8 cellular contexts compared by ENCODE assay signal in the genomic region with DNA sequence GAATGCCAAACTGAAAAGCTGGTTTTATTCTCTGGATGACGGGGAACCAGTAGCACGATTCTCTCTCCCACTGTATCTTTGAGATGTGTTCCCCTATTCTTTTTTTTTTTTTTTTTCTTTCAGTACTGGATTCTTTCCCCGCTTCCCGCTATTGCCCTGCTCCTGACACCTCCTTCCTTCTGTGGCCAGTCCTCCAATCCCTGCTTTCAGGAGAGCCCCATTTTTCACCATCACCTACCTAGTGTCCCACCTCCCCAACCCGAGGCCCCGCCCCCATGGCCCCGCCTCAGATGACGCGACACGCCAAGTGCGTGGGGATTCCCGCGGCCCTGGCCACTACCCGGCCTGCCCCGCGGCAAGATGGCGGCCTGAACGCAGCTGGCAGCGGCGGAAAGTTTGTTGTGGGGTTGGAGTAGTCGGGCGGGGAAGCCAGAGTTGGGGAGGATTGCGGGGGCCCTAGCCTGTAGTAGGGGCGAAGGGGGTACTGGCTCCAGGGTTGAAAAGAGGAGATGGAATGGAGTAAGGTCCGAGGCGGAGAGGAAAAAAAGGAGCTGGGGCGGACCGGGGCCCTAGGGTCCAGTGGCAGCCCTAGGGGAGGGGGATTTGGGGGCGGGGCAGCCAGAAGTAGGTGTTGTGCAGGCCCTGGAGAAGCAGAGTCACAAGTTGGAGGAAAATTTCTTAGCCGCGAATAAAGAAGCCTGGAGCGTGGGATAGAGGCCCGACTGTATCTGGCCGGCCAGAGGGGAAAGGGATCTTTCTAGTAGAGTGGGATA. TPM values are rescaled to one million over a fixed set of nuclear protein-coding genes. Genes with fewer than 3 reads are reported as not detected.
A peak's percentile ranks its signal among the peaks of the same experiment; 100 is the strongest.
DNase-seq lines count a peak whose midpoint lies in the region; TF ChIP-seq lines count a peak whose summit lies in the region.

A gene with protein sequence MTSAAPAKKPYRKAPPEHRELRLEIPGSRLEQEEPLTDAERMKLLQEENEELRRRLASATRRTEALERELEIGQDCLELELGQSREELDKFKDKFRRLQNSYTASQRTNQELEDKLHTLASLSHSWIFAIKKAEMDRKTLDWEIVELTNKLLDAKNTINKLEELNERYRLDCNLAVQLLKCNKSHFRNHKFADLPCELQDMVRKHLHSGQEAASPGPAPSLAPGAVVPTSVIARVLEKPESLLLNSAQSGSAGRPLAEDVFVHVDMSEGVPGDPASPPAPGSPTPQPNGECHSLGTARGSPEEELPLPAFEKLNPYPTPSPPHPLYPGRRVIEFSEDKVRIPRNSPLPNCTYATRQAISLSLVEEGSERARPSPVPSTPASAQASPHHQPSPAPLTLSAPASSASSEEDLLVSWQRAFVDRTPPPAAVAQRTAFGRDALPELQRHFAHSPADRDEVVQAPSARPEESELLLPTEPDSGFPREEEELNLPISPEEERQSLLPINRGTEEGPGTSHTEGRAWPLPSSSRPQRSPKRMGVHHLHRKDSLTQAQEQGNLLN (plus strand): TSS at position 336 of the 773 bp plus-strand sequence. CDS start 21,432 bp downstream, outside the sequence.

- peaks cover 0 to 23% (median 3%) of the 10 kb centered on the region in 3 donors for H3K36me3 Mint-ChIP-seq in CD8-positive, alpha-beta memory T cell

- TF ChIP-seq CTCF in GM20000 (IDR thresholded peaks at IDR 0.05; ENCODE audit: extremely low read depth, missing control alignments) (no peak), OCI-LY7 (conservative IDR thresholded peaks at IDR 0.05; ENCODE audit: low read length) (no peak), epithelial cell of esophagus (IDR thresholded peaks at IDR 0.05; ENCODE audit: insufficient read depth, low read depth, low read length, missing control alignments) (no peak)

- H3K27ac Mint-ChIP-seq in CD8-positive, alpha-beta memory T cell: peak within 1 kb of the TSS; percentile 89 to 100 (median 97)

- H3K27me3 Mint-ChIP-seq in CD8-positive, alpha-beta memory T cell: no peaks in the 10 kb centered on the region

- H2AFZ ChIP-seq in OCI-LY7 (ENCODE audit: low read length): peak within 1 kb of the TSS; percentile 96

- H3K9me2 ChIP-seq in OCI-LY7 (ENCODE audit: insufficient read depth, low read length): no peaks in the 10 kb centered on the region

- peaks cover 16% of the 10 kb centered on the region for H3K4me1 ChIP-seq in CD8-positive, alpha-beta memory T cell (ENCODE audit: insufficient read depth, low read length)
- peaks cover 18% of the 10 kb centered on the region for H3K4me1 ChIP-seq in OCI-LY7 (ENCODE audit: insufficient read depth, low read length, poor library complexity, severe bottlenecking)
- H3K4me1 ChIP-seq in mononuclear cell (ENCODE audit: insufficient read depth, low read length): peaks cover 16% of the 10 kb centered on the region

- peak; percentile 92 to 97 (median 95) for DNase-seq in CD8-positive, alpha-beta memory T cell
- peak; percentile 93 for DNase-seq in GM20000 (ENCODE audit: low spot score)
- peak; percentile 79 for DNase-seq in HuH-7 (ENCODE audit: low spot score)
- peak; percentile 90 for DNase-seq in OCI-LY7 (ENCODE audit: low spot score)
- peak; percentile 96 for DNase-seq in activated T-cell treated with anti-CD3 and anti-CD28 coated beads for 24 hours (ENCODE audit: low read depth)
- peak; percentile 88 for DNase-seq in epithelial cell of esophagus (ENCODE audit: low read depth)
- DNase-seq in stimulated activated CD8-positive, alpha-beta memory T cell treated with anti-CD3 and anti-CD28 coated beads, Interleukin-2, amount 100 ng/mL, for 48 hours (ENCODE audit: low read depth in 2 of 2): peak; percentile 98

- H3K4me2 ChIP-seq in OCI-LY7 (ENCODE audit: low read length): peak within 1 kb of the TSS; percentile 89

- H4K20me1 ChIP-seq in OCI-LY7 (ENCODE audit: insufficient read depth, low read length): no peaks in the 10 kb centered on the region

- H3K27ac ChIP-seq in CD8-positive, alpha-beta memory T cell (ENCODE audit: low read depth, low read length): peak within 1 kb of the TSS; percentile 92
- H3K27ac ChIP-seq in OCI-LY7 (ENCODE audit: low read depth, low read length, poor library complexity, severe bottlenecking): no peak within 1 kb of the TSS

- H3K9me3 Mint-ChIP-seq in CD8-positive, alpha-beta memory T cell: no peaks in the 10 kb centered on the region

- H3K9me3 ChIP-seq in CD8-positive, alpha-beta memory T cell (ENCODE audit: low read length): no peaks in the 10 kb centered on the region
- no peaks in the 10 kb centered on the region for H3K9me3 ChIP-seq in OCI-LY7 (ENCODE audit: low read length)
- H3K9me3 ChIP-seq in mononuclear cell (ENCODE audit: low read depth, low read length): no peaks in the 10 kb centered on the region

- H3K4me3 ChIP-seq in CD8-positive, alpha-beta memory T cell (ENCODE audit: low read length): peak within 1 kb of the TSS; percentile 65
- H3K4me3 ChIP-seq in OCI-LY7 (ENCODE audit: low read depth, low read length, poor library complexity, severe bottlenecking): peak within 1 kb of the TSS; percentile 82
- H3K4me3 ChIP-seq in epithelial cell of esophagus (ENCODE audit: low read length): peak within 1 kb of the TSS; percentile 70
- peak within 1 kb of the TSS; percentile 53 for H3K4me3 ChIP-seq in mononuclear cell (ENCODE audit: low read length)

- intact Hi-C loops in OCI-LY7 (cut with micrococcal nuclease; ENCODE audit: unreplicated experiment): loop anchor here (5.0 kb wide), 1 partner anchor 305 kb away; a partner anchor contains a TSS

- peak within 1 kb of the TSS; percentile 81 to 99 (median 88) for H3K4me3 Mint-ChIP-seq in CD8-positive, alpha-beta memory T cell

- POLR2A ChIA-PET in CD8-positive, alpha-beta memory T cell (lab: Charles Lee): interaction anchor here (0.6 to 1.2 kb wide), 9 partner anchors 17 to 731 kb away, joined by 4 to 7 read pairs (median 5); a partner anchor contains a TSS
- POLR2A ChIA-PET in OCI-LY7 (lab: Charles Lee): interaction anchor here (0.6 to 2.1 kb wide), 13 partner anchors 9 to 483 kb away, joined by 3 to 6 read pairs (median 3); a partner anchor contains a TSS

- no peaks in the 10 kb centered on the region for H3K27me3 ChIP-seq in CD8-positive, alpha-beta memory T cell (ENCODE audit: insufficient read depth, low read length, poor library complexity, severe bottlenecking)
- H3K27me3 ChIP-seq in mononuclear cell (ENCODE audit: insufficient read depth, low read length): no peaks in the 10 kb centered on the region

- peaks cover 42 to 56% (median 53%) of the 10 kb centered on the region in 3 donors for H3K4me1 Mint-ChIP-seq in CD8-positive, alpha-beta memory T cell

- H3K36me3 ChIP-seq in CD8-positive, alpha-beta memory T cell (ENCODE audit: insufficient read depth, low read length): no peaks in the 10 kb centered on the region
- no peaks in the 10 kb centered on the region for H3K36me3 ChIP-seq in OCI-LY7 (ENCODE audit: insufficient read depth, low read length)

- BruUV-seq in OCI-LY7 (replicated peaks; lab: Mats Ljungman, UMichigan): no TSS peak

- CTCF ChIA-PET in CD8-positive, alpha-beta memory T cell (lab: Charles Lee): interaction anchor here (0.7 to 2.9 kb wide), 6 partner anchors 18 to 108 kb away, joined by 3 to 10 read pairs (median 6); a partner anchor contains a TSS
- CTCF ChIA-PET in OCI-LY7 (lab: Charles Lee; ENCODE audit: unreplicated experiment): interaction anchor here (0.7 kb wide), 1 partner anchor 1309 kb away, joined by 7 read pairs; no protein-coding TSS in a partner anchor

- peaks cover 8% of the 10 kb centered on the region; the same call in 1 of the 2 replicates for H3K79me2 ChIP-seq in OCI-LY7 (ENCODE audit: insufficient read depth, low read depth, low read length)

RNA-seq across cellular contexts. Expression of the gene that starts here (rescaled TPM):
- 10 to 100 TPM; 48.8 to 49.1 TPM for total RNA-seq in CD8-positive, alpha-beta memory T cell
- 11.8 TPM for polyA plus RNA-seq in CD8-positive, alpha-beta memory T cell
- 16.7 and 22.0 TPM in 2 replicates for total RNA-seq in OCI-LY7 (2014; rRNA removed; shearing (Covaris generic))
- 32.3 and 34.4 TPM in 2 replicates for total RNA-seq in OCI-LY7 (2022)
- total RNA-seq in mononuclear cell: 9.0 TPM
